1 cellular context compared by ENCODE assay signal in genomic region chr3:69392850-69393249, GRCh38.
TF ChIP-seq lines count a peak whose summit lies in the region.

No MANE protein-coding gene starts in this region.

TF ChIP-seq in WTC11, 78 proteins besides CTCF, POLR2A, EP300 and RAD21 (continued from another document):
- no peak for TF ChIP-seq ZMAT4 (CRISPR knock-in tag; IDR thresholded peaks at IDR 0.05)
- no peak for TF ChIP-seq GTF2I (CRISPR knock-in tag; conservative IDR thresholded peaks at IDR 0.05)
- TF ChIP-seq, protein P1, sequence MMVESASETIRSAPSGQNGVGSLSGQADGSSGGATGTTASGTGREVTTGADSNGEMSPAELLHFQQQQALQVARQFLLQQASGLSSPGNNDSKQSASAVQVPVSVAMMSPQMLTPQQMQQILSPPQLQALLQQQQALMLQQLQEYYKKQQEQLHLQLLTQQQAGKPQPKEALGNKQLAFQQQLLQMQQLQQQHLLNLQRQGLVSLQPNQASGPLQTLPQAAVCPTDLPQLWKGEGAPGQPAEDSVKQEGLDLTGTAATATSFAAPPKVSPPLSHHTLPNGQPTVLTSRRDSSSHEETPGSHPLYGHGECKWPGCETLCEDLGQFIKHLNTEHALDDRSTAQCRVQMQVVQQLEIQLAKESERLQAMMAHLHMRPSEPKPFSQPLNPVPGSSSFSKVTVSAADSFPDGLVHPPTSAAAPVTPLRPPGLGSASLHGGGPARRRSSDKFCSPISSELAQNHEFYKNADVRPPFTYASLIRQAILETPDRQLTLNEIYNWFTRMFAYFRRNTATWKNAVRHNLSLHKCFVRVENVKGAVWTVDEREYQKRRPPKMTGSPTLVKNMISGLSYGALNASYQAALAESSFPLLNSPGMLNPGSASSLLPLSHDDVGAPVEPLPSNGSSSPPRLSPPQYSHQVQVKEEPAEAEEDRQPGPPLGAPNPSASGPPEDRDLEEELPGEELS (CRISPR knock-in tag; IDR thresholded peaks at IDR 0.05): no peak
- TF ChIP-seq HMGA2 (CRISPR knock-in tag; IDR thresholded peaks at IDR 0.05): no peak
- no peak for TF ChIP-seq CREB1 (CRISPR knock-in tag; IDR thresholded peaks at IDR 0.05)
- TF ChIP-seq, protein P2, sequence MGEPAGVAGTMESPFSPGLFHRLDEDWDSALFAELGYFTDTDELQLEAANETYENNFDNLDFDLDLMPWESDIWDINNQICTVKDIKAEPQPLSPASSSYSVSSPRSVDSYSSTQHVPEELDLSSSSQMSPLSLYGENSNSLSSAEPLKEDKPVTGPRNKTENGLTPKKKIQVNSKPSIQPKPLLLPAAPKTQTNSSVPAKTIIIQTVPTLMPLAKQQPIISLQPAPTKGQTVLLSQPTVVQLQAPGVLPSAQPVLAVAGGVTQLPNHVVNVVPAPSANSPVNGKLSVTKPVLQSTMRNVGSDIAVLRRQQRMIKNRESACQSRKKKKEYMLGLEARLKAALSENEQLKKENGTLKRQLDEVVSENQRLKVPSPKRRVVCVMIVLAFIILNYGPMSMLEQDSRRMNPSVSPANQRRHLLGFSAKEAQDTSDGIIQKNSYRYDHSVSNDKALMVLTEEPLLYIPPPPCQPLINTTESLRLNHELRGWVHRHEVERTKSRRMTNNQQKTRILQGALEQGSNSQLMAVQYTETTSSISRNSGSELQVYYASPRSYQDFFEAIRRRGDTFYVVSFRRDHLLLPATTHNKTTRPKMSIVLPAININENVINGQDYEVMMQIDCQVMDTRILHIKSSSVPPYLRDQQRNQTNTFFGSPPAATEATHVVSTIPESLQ (CRISPR knock-in tag; IDR thresholded peaks at IDR 0.05): no peak
- no peak for TF ChIP-seq ZNF232 (CRISPR knock-in tag; IDR thresholded peaks at IDR 0.05)
- TF ChIP-seq, protein P3, sequence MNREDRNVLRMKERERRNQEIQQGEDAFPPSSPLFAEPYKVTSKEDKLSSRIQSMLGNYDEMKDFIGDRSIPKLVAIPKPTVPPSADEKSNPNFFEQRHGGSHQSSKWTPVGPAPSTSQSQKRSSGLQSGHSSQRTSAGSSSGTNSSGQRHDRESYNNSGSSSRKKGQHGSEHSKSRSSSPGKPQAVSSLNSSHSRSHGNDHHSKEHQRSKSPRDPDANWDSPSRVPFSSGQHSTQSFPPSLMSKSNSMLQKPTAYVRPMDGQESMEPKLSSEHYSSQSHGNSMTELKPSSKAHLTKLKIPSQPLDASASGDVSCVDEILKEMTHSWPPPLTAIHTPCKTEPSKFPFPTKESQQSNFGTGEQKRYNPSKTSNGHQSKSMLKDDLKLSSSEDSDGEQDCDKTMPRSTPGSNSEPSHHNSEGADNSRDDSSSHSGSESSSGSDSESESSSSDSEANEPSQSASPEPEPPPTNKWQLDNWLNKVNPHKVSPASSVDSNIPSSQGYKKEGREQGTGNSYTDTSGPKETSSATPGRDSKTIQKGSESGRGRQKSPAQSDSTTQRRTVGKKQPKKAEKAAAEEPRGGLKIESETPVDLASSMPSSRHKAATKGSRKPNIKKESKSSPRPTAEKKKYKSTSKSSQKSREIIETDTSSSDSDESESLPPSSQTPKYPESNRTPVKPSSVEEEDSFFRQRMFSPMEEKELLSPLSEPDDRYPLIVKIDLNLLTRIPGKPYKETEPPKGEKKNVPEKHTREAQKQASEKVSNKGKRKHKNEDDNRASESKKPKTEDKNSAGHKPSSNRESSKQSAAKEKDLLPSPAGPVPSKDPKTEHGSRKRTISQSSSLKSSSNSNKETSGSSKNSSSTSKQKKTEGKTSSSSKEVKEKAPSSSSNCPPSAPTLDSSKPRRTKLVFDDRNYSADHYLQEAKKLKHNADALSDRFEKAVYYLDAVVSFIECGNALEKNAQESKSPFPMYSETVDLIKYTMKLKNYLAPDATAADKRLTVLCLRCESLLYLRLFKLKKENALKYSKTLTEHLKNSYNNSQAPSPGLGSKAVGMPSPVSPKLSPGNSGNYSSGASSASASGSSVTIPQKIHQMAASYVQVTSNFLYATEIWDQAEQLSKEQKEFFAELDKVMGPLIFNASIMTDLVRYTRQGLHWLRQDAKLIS (CRISPR knock-in tag; IDR thresholded peaks at IDR 0.05; ENCODE audit: borderline replicate concordance): no peak
- TF ChIP-seq FOXP1 (CRISPR knock-in tag; IDR thresholded peaks at IDR 0.05; ENCODE audit: borderline replicate concordance): no peak
